In genomic region chr11:62543680-62544444, GRCh38 we compare ENCODE assay signal across 9 cellular contexts. TPM values are rescaled to one million over a fixed set of nuclear protein-coding genes. Genes with fewer than 3 reads are reported as not detected.
A peak's percentile ranks its signal among the peaks of the same experiment; 100 is the strongest.
DNase-seq lines count a peak whose midpoint lies in the region; ATAC-seq and TF ChIP-seq lines count a peak whose summit lies in the region.
"Had no signal": no experiment of that assay in that cellular context is flagged by ENCODE, and none has a peak within 500 bp of the region (broad histone marks: within the 10 kb centered on the region; RNA-seq: fewer than 3 reads in every experiment).

No MANE protein-coding gene starts in this region.

- peaks cover 55% of the 10 kb centered on the region for H3K4me1 ChIP-seq in BLaER1

- no peak for TF ChIP-seq CTCF in NB4 (IDR thresholded peaks at IDR 0.05; ENCODE audit: low read depth, low read length)

- TF ChIP-seq POLR2A in NB4 (IDR thresholded peaks at IDR 0.05; ENCODE audit: extremely low read depth, insufficient read length): no peak

- DNase-seq in NB4 (ENCODE audit: low read depth): no peak
- DNase-seq in ecto neural progenitor cell (ENCODE audit: low spot score): peak; percentile 50
- no peak for DNase-seq in natural killer cell treated with Interleukin-12 subunit alpha and Interleukin-12 subunit beta and Interleukin-15 and Interleukin-18, amount 100 ng/mL, for 72 hours (ENCODE audit: low spot score)
- no peak for DNase-seq in SIG-M5 (lab: John Stamatoyannopoulos, UW)
- DNase-seq in NCI-H526 treated with DMSO at 0.1 percent for 48 hours (lab: John Stamatoyannopoulos, UW): no peak
- DNase-seq in COLO829 (ENCODE audit: low spot score): no peak
- DNase-seq: NCI-H774 had no signal

- no peaks in the 10 kb centered on the region for H3K36me3 ChIP-seq in BLaER1

- peaks cover 48% of the 10 kb centered on the region for H4K20me1 ChIP-seq in BLaER1

- peak overlapping the region; percentile 83 for H3K4me3 Mint-ChIP-seq in natural killer cell treated with Interleukin-12 subunit alpha and Interleukin-12 subunit beta and Interleukin-15 and Interleukin-18, amount 100 ng/mL, for 72 hours

- no peaks in the 10 kb centered on the region for H3K9me3 Mint-ChIP-seq in natural killer cell treated with Interleukin-12 subunit alpha and Interleukin-12 subunit beta and Interleukin-15 and Interleukin-18, amount 100 ng/mL, for 72 hours

- H3K36me3 Mint-ChIP-seq in natural killer cell treated with Interleukin-12 subunit alpha and Interleukin-12 subunit beta and Interleukin-15 and Interleukin-18, amount 100 ng/mL, for 72 hours: no peaks in the 10 kb centered on the region

- H3K4me2 ChIP-seq in BLaER1: peak overlapping the region; percentile 95; the same call in 1 of the 2 replicates

- no peaks in the 10 kb centered on the region for H3K27me3 Mint-ChIP-seq in natural killer cell treated with Interleukin-12 subunit alpha and Interleukin-12 subunit beta and Interleukin-15 and Interleukin-18, amount 100 ng/mL, for 72 hours

- no peak overlapping the region for H3K4me3 ChIP-seq in BLaER1
- H3K4me3 ChIP-seq in NB4 (ENCODE audit: low read depth, low read length): peak overlapping the region; percentile 83

- no peaks in the 10 kb centered on the region for H3K9me3 ChIP-seq in BLaER1

- H3K27ac Mint-ChIP-seq in natural killer cell treated with Interleukin-12 subunit alpha and Interleukin-12 subunit beta and Interleukin-15 and Interleukin-18, amount 100 ng/mL, for 72 hours: peak overlapping the region; percentile 91 to 97

- peaks cover 65% of the 10 kb centered on the region for H3K27me3 ChIP-seq in BLaER1

- ATAC-seq in natural killer cell treated with Interleukin-12 subunit alpha and Interleukin-12 subunit beta and Interleukin-15 and Interleukin-18, amount 100 ng/mL, for 72 hours: no peak
- ATAC-seq in HG02623 (IDR thresholded peaks at IDR 0.05; ENCODE audit: unreplicated experiment): no peak

- no peak overlapping the region for H3K9ac ChIP-seq in BLaER1

- H3K4me1 Mint-ChIP-seq in natural killer cell treated with Interleukin-12 subunit alpha and Interleukin-12 subunit beta and Interleukin-15 and Interleukin-18, amount 100 ng/mL, for 72 hours (ENCODE audit: low read depth in 2 of 2): peaks cover 61 to 63% of the 10 kb centered on the region in 2 donors

- H3K27ac ChIP-seq in BLaER1: no peak overlapping the region

RNA-seq across cellular contexts. Expression of gene AHNAK, which starts 2.7 kb away (rescaled TPM):
- 10 to 100 TPM; 49.2 to 60.0 TPM for total RNA-seq in natural killer cell treated with Interleukin-12 subunit alpha and Interleukin-12 subunit beta and Interleukin-15 and Interleukin-18, amount 100 ng/mL, for 72 hours

RNA-seq across cellular contexts. Expression of gene EEF1G, which starts 29.8 kb away (rescaled TPM):
- 1,000 to 10,000 TPM in 1 of 2 donors, 100 to 1,000 TPM in 1; 898 to 1,016 TPM for total RNA-seq in natural killer cell treated with Interleukin-12 subunit alpha and Interleukin-12 subunit beta and Interleukin-15 and Interleukin-18, amount 100 ng/mL, for 72 hours

RNA-seq across cellular contexts. Expression of gene TUT1, which starts 47.5 kb away (rescaled TPM):
- total RNA-seq in natural killer cell treated with Interleukin-12 subunit alpha and Interleukin-12 subunit beta and Interleukin-15 and Interleukin-18, amount 100 ng/mL, for 72 hours: 10 to 100 TPM; 24.1 to 35.7 TPM

RNA-seq across cellular contexts. Expression of gene MTA2, which starts 57.8 kb away (rescaled TPM):
- 100 to 1,000 TPM; 234 to 259 TPM for total RNA-seq in natural killer cell treated with Interleukin-12 subunit alpha and Interleukin-12 subunit beta and Interleukin-15 and Interleukin-18, amount 100 ng/mL, for 72 hours
